In genomic region chr7:129612112-129613015, GRCh38 we compare ENCODE assay signal across 9 cellular contexts.
DNase-seq lines count a peak whose midpoint lies in the region; ATAC-seq, FAIRE-seq and TF ChIP-seq lines count a peak whose summit lies in the region.
"Had no signal": no experiment of that assay in that cellular context is flagged by ENCODE, and none has a peak within 500 bp of the region (broad histone marks: within the 10 kb centered on the region; RNA-seq: fewer than 3 reads in every experiment).

No MANE protein-coding gene starts in this region.

- H3K27me3 ChIP-seq in mucosa of rectum (ENCODE audit: control insufficient read depth in 2 of 2, insufficient read depth in 2 of 2, low read length in 2 of 2): no peaks in the 10 kb centered on the region

- H3K9ac ChIP-seq in mucosa of rectum (ENCODE audit: low read depth in 1 of 2, low read length in 2 of 2): peak overlapping the region; percentile 93 to 98

- ATAC-seq in HG02798 (IDR thresholded peaks at IDR 0.05; ENCODE audit: poor library complexity, unreplicated experiment): peak; percentile 22

- H3K9me3 ChIP-seq in mucosa of rectum (ENCODE audit: control insufficient read depth in 2 of 2, low read length in 2 of 2): no peaks in the 10 kb centered on the region

- peaks cover 10 to 13% of the 10 kb centered on the region in 2 donors for H3K4me1 ChIP-seq in mucosa of rectum (ENCODE audit: control insufficient read depth in 2 of 2, insufficient read depth in 2 of 2, low read length in 2 of 2)

- H3K4me3 ChIP-seq in epithelial cell of esophagus (ENCODE audit: low read length): peak overlapping the region; percentile 77
- H3K4me3 ChIP-seq in mucosa of rectum (ENCODE audit: low read length in 2 of 2): peak overlapping the region; percentile 91 to 93

- H3K36me3 ChIP-seq in mucosa of rectum (ENCODE audit: control insufficient read depth in 2 of 2, insufficient read depth in 2 of 2, low read length in 2 of 2): peaks cover 2 to 6% of the 10 kb centered on the region in 2 donors

- peak; percentile 70 for TF ChIP-seq CTCF in GM12872 (IDR thresholded peaks at IDR 0.05; ENCODE audit: insufficient read depth, low read depth, low read length)
- peak; percentile 56 for TF ChIP-seq CTCF in epithelial cell of esophagus (IDR thresholded peaks at IDR 0.05; ENCODE audit: insufficient read depth, low read depth, low read length, missing control alignments)

- no peak for FAIRE-seq in HTR-8/SVneo (lab: Jason Lieb, UNC)
- FAIRE-seq: islet of Langerhans had no signal

- H3K27ac ChIP-seq in mucosa of rectum (ENCODE audit: low read depth in 2 of 2, low read length in 2 of 2): peak overlapping the region; percentile 92

- peak; percentile 17 for DNase-seq in NCI-H345 treated with DMSO at 0.1 percent for 48 hours (lab: John Stamatoyannopoulos, UW; ENCODE audit: unreplicated experiment)
- peak; percentile 33 for DNase-seq in activated CD8-positive, alpha-beta memory T cell treated with anti-CD3 and anti-CD28 coated beads, Interleukin-2, amount 50 U/mL, for 4 hours
- DNase-seq in epithelial cell of esophagus (ENCODE audit: low read depth): peak; percentile 50
- peak; percentile 67 for DNase-seq in superior temporal gyrus (ENCODE audit: extremely low spot score)
- no peak for DNase-seq in HTR-8/SVneo (ENCODE audit: insufficient read length, low spot score)
